15 cellular contexts compared by ENCODE assay signal in the genomic region with DNA sequence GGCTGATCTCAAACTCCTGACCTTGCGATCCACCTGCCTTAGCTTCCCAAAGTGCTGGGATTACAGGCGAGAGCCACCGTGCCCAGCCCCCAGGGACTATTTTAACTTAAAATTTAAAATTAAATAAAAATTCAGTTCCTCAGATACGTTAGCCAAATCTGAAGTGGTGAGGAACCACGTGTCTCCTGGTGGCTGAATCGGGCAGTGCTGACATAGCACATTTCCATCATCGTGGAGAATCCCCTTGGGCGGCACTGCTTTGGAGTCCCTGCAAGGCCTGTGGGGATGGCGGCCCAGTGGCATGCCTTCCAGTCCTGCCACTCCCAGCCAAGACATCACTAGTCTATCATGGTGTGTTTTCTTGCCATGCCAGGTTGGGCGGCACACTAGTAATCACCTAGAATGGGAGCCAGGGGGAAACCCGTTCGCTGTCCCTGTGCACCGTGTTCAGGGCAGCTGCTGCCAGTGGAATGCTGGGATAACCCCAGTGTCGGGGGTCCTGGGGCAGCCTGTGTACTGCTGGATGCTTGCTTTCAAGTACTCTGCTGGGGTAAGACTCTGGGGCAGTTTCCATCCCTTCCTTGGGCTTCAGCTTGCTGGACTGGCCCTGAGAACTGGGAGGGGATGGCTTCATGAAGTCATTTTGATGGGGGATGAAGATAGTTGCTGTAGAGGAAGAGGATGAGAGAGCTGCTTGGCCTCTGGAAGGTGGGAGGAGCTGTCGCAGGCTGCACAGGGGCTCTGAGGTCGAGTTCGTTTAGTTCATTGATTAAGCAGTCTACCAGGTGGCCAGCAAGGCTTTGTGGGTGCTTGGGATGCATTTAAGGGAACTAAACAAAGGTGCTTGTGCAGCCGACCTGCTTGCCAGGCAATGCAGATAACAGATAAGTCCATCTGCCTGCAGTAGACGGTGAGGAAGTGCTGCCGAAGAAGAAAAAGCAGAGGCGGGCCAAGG. TPM values are rescaled to one million over a fixed set of nuclear protein-coding genes. Genes with fewer than 3 reads are reported as not detected.
DNase-seq lines count a peak whose midpoint lies in the region; ATAC-seq and TF ChIP-seq lines count a peak whose summit lies in the region.
"Had no signal": no experiment of that assay in that cellular context is flagged by ENCODE, and none has a peak within 500 bp of the region (broad histone marks: within the 10 kb centered on the region; RNA-seq: fewer than 3 reads in every experiment).

No MANE protein-coding gene starts in this region.

- H3K4me1 Mint-ChIP-seq in CD8-positive, alpha-beta memory T cell: peaks cover 36 to 61% (median 39%) of the 10 kb centered on the region in 3 donors
- peaks cover 37 to 39% of the 10 kb centered on the region in 2 donors for H3K4me1 Mint-ChIP-seq in effector memory CD8-positive, alpha-beta T cell (ENCODE audit: low read depth in 2 of 2)
- H3K4me1 Mint-ChIP-seq in activated naive CD8-positive, alpha-beta T cell treated with anti-CD3 and anti-CD28 coated beads, Interleukin-2, amount 50 U/mL, for 24 hours: peaks cover 29% of the 10 kb centered on the region

- peak overlapping the region in 1 of 7 donors; percentile 69 for H3K4me3 Mint-ChIP-seq in CD8-positive, alpha-beta memory T cell
- peak overlapping the region in 1 of 2 donors; percentile 23 for H3K4me3 Mint-ChIP-seq in effector memory CD8-positive, alpha-beta T cell
- H3K4me3 Mint-ChIP-seq in activated naive CD8-positive, alpha-beta T cell treated with anti-CD3 and anti-CD28 coated beads, Interleukin-2, amount 50 U/mL, for 24 hours: no peak overlapping the region
- H3K4me3 Mint-ChIP-seq: activated CD4-positive, alpha-beta T cell treated with anti-CD3 and anti-CD28 coated beads for 36 hours; activated naive CD4-positive, alpha-beta T cell treated with anti-CD3 and anti-CD28 coated beads for 36 hours had no signal

- peak overlapping the region in 6 of 8 donors; percentile 31 to 96 (median 66) for H3K27ac Mint-ChIP-seq in CD8-positive, alpha-beta memory T cell
- H3K27ac Mint-ChIP-seq in effector memory CD8-positive, alpha-beta T cell: peak overlapping the region; percentile 88 to 91
- H3K27ac Mint-ChIP-seq in activated naive CD8-positive, alpha-beta T cell treated with anti-CD3 and anti-CD28 coated beads, Interleukin-2, amount 50 U/mL, for 24 hours: no peak overlapping the region
- H3K27ac Mint-ChIP-seq: activated CD4-positive, alpha-beta T cell treated with anti-CD3 and anti-CD28 coated beads for 36 hours; activated naive CD4-positive, alpha-beta T cell treated with anti-CD3 and anti-CD28 coated beads for 36 hours had no signal

- CTCF ChIA-PET in CD8-positive, alpha-beta memory T cell (lab: Charles Lee): no interaction called here

- intact Hi-C loops in psoas muscle (cut with DNase I): loop anchor here in 1 of 2 donors (5.0 kb wide), 1 partner anchor 38 kb away; a partner anchor contains a TSS

- TF ChIP-seq POLR2A in Peyer's patch (IDR thresholded peaks at IDR 0.05): no peak

- H3K27me3 ChIP-seq in CD8-positive, alpha-beta memory T cell (ENCODE audit: insufficient read depth, low read length, poor library complexity, severe bottlenecking): no peaks in the 10 kb centered on the region
- no peaks in the 10 kb centered on the region for H3K27me3 ChIP-seq in Peyer's patch
- H3K27me3 ChIP-seq in psoas muscle (ENCODE audit: insufficient read depth in 3 of 3, low read length in 2 of 3): no peaks in the 10 kb centered on the region

- no peak for ATAC-seq in effector memory CD8-positive, alpha-beta T cell (replicated peaks)
- no peak for ATAC-seq in psoas muscle
- ATAC-seq in activated naive CD8-positive, alpha-beta T cell treated with anti-CD3 and anti-CD28 coated beads, Interleukin-2, amount 50 U/mL, for 24 hours: no peak
- ATAC-seq in GM18517 (IDR thresholded peaks at IDR 0.05; ENCODE audit: unreplicated experiment): no peak
- ATAC-seq: activated CD4-positive, alpha-beta T cell treated with anti-CD3 and anti-CD28 coated beads for 36 hours; GM12878 had no signal

- 49 to 64% (median 51%) methylated on average over 21 of the region's 21 CpGs for WGBS in psoas muscle, 3 donors

- no peaks in the 10 kb centered on the region for H3K36me3 ChIP-seq in CD8-positive, alpha-beta memory T cell (ENCODE audit: insufficient read depth, low read length)
- peaks cover 0 to 23% (median 0%) of the 10 kb centered on the region in 3 donors for H3K36me3 ChIP-seq in Peyer's patch
- H3K36me3 ChIP-seq in psoas muscle (ENCODE audit: insufficient read depth in 1 of 2, low read depth in 1 of 2): peaks cover 0 to 24% of the 10 kb centered on the region in 2 donors

- no peaks in the 10 kb centered on the region for H3K27me3 Mint-ChIP-seq in CD8-positive, alpha-beta memory T cell
- H3K27me3 Mint-ChIP-seq in effector memory CD8-positive, alpha-beta T cell: no peaks in the 10 kb centered on the region
- H3K27me3 Mint-ChIP-seq in activated naive CD8-positive, alpha-beta T cell treated with anti-CD3 and anti-CD28 coated beads, Interleukin-2, amount 50 U/mL, for 24 hours: no peaks in the 10 kb centered on the region
- H3K27me3 Mint-ChIP-seq: activated CD4-positive, alpha-beta T cell treated with anti-CD3 and anti-CD28 coated beads for 36 hours had no signal

- H3K4me3 ChIP-seq in CD8-positive, alpha-beta memory T cell (ENCODE audit: low read length): no peak overlapping the region
- H3K4me3 ChIP-seq in Peyer's patch (no peak overlapping the region), psoas muscle (no peak overlapping the region)
- H3K4me3 ChIP-seq: GM12878, left ventricle myocardium inferior had no signal

- no peaks in the 10 kb centered on the region for H3K9me3 ChIP-seq in CD8-positive, alpha-beta memory T cell (ENCODE audit: low read length)
- H3K9me3 ChIP-seq in Peyer's patch (no peaks in the 10 kb centered on the region), psoas muscle (no peaks in the 10 kb centered on the region)
- H3K9me3 ChIP-seq: left ventricle myocardium inferior had no signal

- peak in 4 of 6 experiments; percentile 4 to 23 (median 13) for TF ChIP-seq CTCF in Peyer's patch (IDR thresholded peaks at IDR 0.05)
- peak; percentile 25 for TF ChIP-seq CTCF in psoas muscle (IDR thresholded peaks at IDR 0.05)

- H3K36me3 Mint-ChIP-seq in CD8-positive, alpha-beta memory T cell: peaks cover 0 to 41% (median 0%) of the 10 kb centered on the region in 3 donors
- H3K36me3 Mint-ChIP-seq in effector memory CD8-positive, alpha-beta T cell (ENCODE audit: insufficient read depth): peaks cover 32% of the 10 kb centered on the region
- H3K36me3 Mint-ChIP-seq in activated naive CD8-positive, alpha-beta T cell treated with anti-CD3 and anti-CD28 coated beads, Interleukin-2, amount 50 U/mL, for 24 hours (ENCODE audit: low read depth): peaks cover 10% of the 10 kb centered on the region

- no peaks in the 10 kb centered on the region for H3K9me3 Mint-ChIP-seq in CD8-positive, alpha-beta memory T cell
- H3K9me3 Mint-ChIP-seq in effector memory CD8-positive, alpha-beta T cell: no peaks in the 10 kb centered on the region
- no peaks in the 10 kb centered on the region for H3K9me3 Mint-ChIP-seq in activated naive CD8-positive, alpha-beta T cell treated with anti-CD3 and anti-CD28 coated beads, Interleukin-2, amount 50 U/mL, for 24 hours
- H3K9me3 Mint-ChIP-seq: activated naive CD4-positive, alpha-beta T cell treated with anti-CD3 and anti-CD28 coated beads for 36 hours had no signal

- H3K27ac ChIP-seq in CD8-positive, alpha-beta memory T cell (ENCODE audit: low read depth, low read length): no peak overlapping the region
- no peak overlapping the region for H3K27ac ChIP-seq in Peyer's patch
- H3K27ac ChIP-seq in psoas muscle: peak overlapping the region; percentile 98
- H3K27ac ChIP-seq: left ventricle myocardium inferior had no signal

- POLR2A ChIA-PET in CD8-positive, alpha-beta memory T cell (lab: Charles Lee): interaction anchor here (1.0 kb wide), 1 partner anchor 13 kb away, joined by 3 read pairs; no protein-coding TSS in a partner anchor

- H3K4me1 ChIP-seq in CD8-positive, alpha-beta memory T cell (ENCODE audit: insufficient read depth, low read length): peaks cover 26% of the 10 kb centered on the region
- H3K4me1 ChIP-seq in Peyer's patch: peaks cover 9 to 32% (median 13%) of the 10 kb centered on the region in 4 donors
- H3K4me1 ChIP-seq in psoas muscle: peaks cover 47% of the 10 kb centered on the region

- DNase-seq in CD8-positive, alpha-beta memory T cell: no peak
- DNase-seq in Peyer's patch (no peak), psoas muscle (no peak), NK-92 (lab: John Stamatoyannopoulos, UW; ENCODE audit: unreplicated experiment) (no peak), NCI-H1105 treated with DMSO at 0.1 percent for 48 hours (lab: John Stamatoyannopoulos, UW) (no peak)
- DNase-seq in effector memory CD8-positive, alpha-beta T cell: no peak
- no peak for DNase-seq in activated naive CD8-positive, alpha-beta T cell treated with anti-CD3 and anti-CD28 coated beads, Interleukin-2, amount 50 U/mL, for 24 hours
- DNase-seq: activated CD4-positive, alpha-beta T cell treated with anti-CD3 and anti-CD28 coated beads for 36 hours; activated naive CD4-positive, alpha-beta T cell treated with anti-CD3 and anti-CD28 coated beads for 36 hours; cortex of kidney; GOT3; left ventricle myocardium inferior; NCI-H1436 treated with DMSO at 0.1 percent for 48 hours had no signal

RNA-seq across cellular contexts. Expression of a gene that starts 4.6 kb away (rescaled TPM):
- total RNA-seq in CD8-positive, alpha-beta memory T cell: 10 to 100 TPM; 25.0 to 31.7 TPM
- 24.1 TPM for polyA plus RNA-seq in CD8-positive, alpha-beta memory T cell
- total RNA-seq in Peyer's patch: 10 to 100 TPM; 27.0 to 80.9 (median 38.2) TPM
- 10 to 100 TPM in 3 of 4 donors, 1 to 10 TPM in 1; 3.7 to 12.0 (median 11.4) TPM for total RNA-seq in psoas muscle
- polyA plus RNA-seq in psoas muscle: 10 to 100 TPM in 2 of 3 donors, 1 to 10 TPM in 1; 9.7 to 16.6 (median 15.1) TPM

RNA-seq across cellular contexts. Expression of a gene that starts 18.3 kb away (rescaled TPM):
- total RNA-seq in CD8-positive, alpha-beta memory T cell: 10 to 100 TPM; 36.4 to 37.3 TPM
- 31.6 TPM for polyA plus RNA-seq in CD8-positive, alpha-beta memory T cell
- total RNA-seq in Peyer's patch: 10 to 100 TPM; 14.4 to 25.1 (median 18.2) TPM
- total RNA-seq in psoas muscle: 100 to 1,000 TPM in 3 of 4 donors, 10 to 100 TPM in 1; 87.3 to 253 (median 113) TPM
- polyA plus RNA-seq in psoas muscle: 100 to 1,000 TPM in 2 of 3 donors, 10 to 100 TPM in 1; 83.1 to 200 (median 120) TPM

RNA-seq across cellular contexts. Expression of a gene that starts 29.1 kb away (rescaled TPM):
- 10 to 100 TPM; 12.5 to 14.0 TPM for total RNA-seq in CD8-positive, alpha-beta memory T cell
- 4.9 TPM for polyA plus RNA-seq in CD8-positive, alpha-beta memory T cell
- total RNA-seq in Peyer's patch (1 to 10 TPM; 3.3 to 7.4 (median 6.0) TPM), psoas muscle (10 to 100 TPM in 1 of 4 donors, 1 to 10 TPM in 3; 5.4 to 21.3 (median 8.2) TPM)
- polyA plus RNA-seq in psoas muscle: 1 to 10 TPM; 4.8 to 7.5 (median 7.1) TPM

RNA-seq across cellular contexts. Expression of a gene that starts 29.3 kb away (rescaled TPM):
- not detected for total RNA-seq in CD8-positive, alpha-beta memory T cell
- polyA plus RNA-seq in CD8-positive, alpha-beta memory T cell: not detected
- total RNA-seq in Peyer's patch (not detected), psoas muscle (not detected)
- under 1 TPM in 2 of 3 donors, not detected in 1; 0.04 to 0.16 TPM for polyA plus RNA-seq in psoas muscle
- total RNA-seq: activated naive CD4-positive, alpha-beta T cell treated with anti-CD3 and anti-CD28 coated beads for 36 hours; GM12878; left ventricle myocardium inferior had no signal

RNA-seq across cellular contexts. Expression of a gene that starts 30.1 kb away (rescaled TPM):
- 10 to 100 TPM; 55.8 to 57.8 TPM for total RNA-seq in CD8-positive, alpha-beta memory T cell
- 18.2 TPM for polyA plus RNA-seq in CD8-positive, alpha-beta memory T cell
- total RNA-seq in Peyer's patch (10 to 100 TPM; 19.0 to 28.0 (median 22.5) TPM), psoas muscle (10 to 100 TPM; 17.1 to 26.1 (median 22.8) TPM)
- 10 to 100 TPM in 1 of 3 donors, 1 to 10 TPM in 2; 5.0 to 10.6 (median 9.5) TPM for polyA plus RNA-seq in psoas muscle
